ENCODE assay signal across 8 cellular contexts in the genomic region with DNA sequence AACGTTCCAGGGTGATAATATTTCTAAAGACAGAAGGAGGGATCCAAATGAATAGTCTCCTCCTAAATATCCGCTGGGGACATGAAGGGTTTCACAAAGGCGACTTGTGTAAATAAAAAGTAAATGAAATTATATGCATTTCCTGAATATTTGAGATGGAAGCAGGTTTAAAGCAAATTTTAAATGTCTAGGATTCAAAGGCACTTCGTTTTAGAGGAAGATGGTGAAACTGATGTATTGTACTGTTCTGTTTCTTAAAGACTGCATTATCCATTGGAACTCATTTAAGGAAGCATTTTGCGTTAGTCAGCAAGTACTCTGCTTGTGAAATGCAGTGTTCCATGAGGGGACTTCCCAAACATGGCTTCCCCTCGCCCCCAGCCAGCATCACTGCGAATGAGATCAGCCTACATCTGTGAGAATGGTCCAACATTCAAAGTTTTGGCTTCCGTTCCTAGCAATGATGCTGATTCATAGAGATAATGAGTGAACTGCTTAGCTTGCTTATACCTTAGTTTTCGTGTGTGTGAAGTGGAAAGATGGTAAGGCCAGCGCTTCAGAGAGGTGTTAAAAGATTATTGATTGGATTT. TPM values are rescaled to one million over a fixed set of nuclear protein-coding genes. Genes with fewer than 3 reads are reported as not detected.
DNase-seq lines count a peak whose midpoint lies in the region; ATAC-seq and FAIRE-seq lines count a peak whose summit lies in the region.

No MANE protein-coding gene starts in this region.

- H3K36me3 ChIP-seq in NT2/D1 (ENCODE audit: insufficient read depth, insufficient read length, low read length) (no peaks in the 10 kb centered on the region), iPS-20b (ENCODE audit: insufficient read depth, low read depth, low read length) (no peaks in the 10 kb centered on the region), small intestine (ENCODE audit: control insufficient read depth in 2 of 2, insufficient read depth in 2 of 2, low read length in 2 of 2) (no peaks in the 10 kb centered on the region)

- H3K9me3 ChIP-seq in NT2/D1 (ENCODE audit: insufficient read depth, low read length) (no peaks in the 10 kb centered on the region), iPS-20b (ENCODE audit: insufficient read depth, low read depth, low read length) (no peaks in the 10 kb centered on the region), small intestine (ENCODE audit: control insufficient read depth, low read depth) (no peaks in the 10 kb centered on the region)

- peak overlapping the region; percentile 79 for H3K4me3 ChIP-seq in NT2/D1 (ENCODE audit: insufficient read length, low read depth)
- peak overlapping the region; percentile 88 for H3K4me3 ChIP-seq in iPS-20b (ENCODE audit: low read length)
- H3K4me3 ChIP-seq in small intestine (ENCODE audit: low read depth in 1 of 2, low read length in 2 of 2) = no peak overlapping the region

- peak; percentile 7 for DNase-seq in stimulated activated naive CD4-positive, alpha-beta T cell treated with Interleukin-2 at 50 U/mL for 16 hours (lab: John Stamatoyannopoulos, UW)
- DNase-seq in stimulated activated naive CD4-positive, alpha-beta T cell (lab: John Stamatoyannopoulos, UW) = no peak
- DNase-seq in NT2/D1 (ENCODE audit: low read depth, low spot score) (no peak), 8988T (no peak), small intestine (no peak)

- no peak for FAIRE-seq in small intestine (lab: Jason Lieb, UNC)

- ATAC-seq in GM21515 (IDR thresholded peaks at IDR 0.05; ENCODE audit: unreplicated experiment) = no peak
- ATAC-seq in GM21423 (IDR thresholded peaks at IDR 0.05; ENCODE audit: unreplicated experiment) = no peak

- H3K4me1 ChIP-seq in NT2/D1 (ENCODE audit: insufficient read depth, insufficient read length) (no peaks in the 10 kb centered on the region), iPS-20b (ENCODE audit: insufficient read depth, low read length) (no peaks in the 10 kb centered on the region), small intestine (ENCODE audit: control insufficient read depth in 2 of 2, insufficient read depth in 1 of 2, low read depth in 1 of 2, low read length in 1 of 2) (peaks cover 4 to 5% of the 10 kb centered on the region in 2 donors)

- H3K27ac ChIP-seq in iPS-20b (ENCODE audit: low read length) (no peak overlapping the region), small intestine (ENCODE audit: low read depth in 1 of 2, low read length in 1 of 2) (no peak overlapping the region)

- H3K27me3 ChIP-seq in NT2/D1 (ENCODE audit: insufficient read depth, insufficient read length) = no peaks in the 10 kb centered on the region
- no peaks in the 10 kb centered on the region for H3K27me3 ChIP-seq in iPS-20b (ENCODE audit: insufficient read depth, low read length)
- H3K27me3 ChIP-seq in small intestine (ENCODE audit: control insufficient read depth in 2 of 2, insufficient read depth in 2 of 2, low read length in 2 of 2) = no peaks in the 10 kb centered on the region

- 48 to 62% (median 57%) methylated on average over 10 of the region's 10 CpGs for WGBS in small intestine, 3 donors

- H3K9ac ChIP-seq in NT2/D1 (ENCODE audit: insufficient read length, low read depth) (peak overlapping the region; percentile 76), iPS-20b (ENCODE audit: low read depth, low read length) (peak overlapping the region; percentile 90)

RNA-seq across cellular contexts. Expression of a gene that starts 1.5 kb away (rescaled TPM):
- under 1 TPM in 2 of 3 donors, not detected in 1; 0.27 to 0.58 TPM for polyA plus RNA-seq in small intestine

Comparison
In these comparisons a context has a peak if more than half of its experiments do, and no peak if none do; other contexts are left out.
1. H3K4me3 ChIP-seq: peak in NT2/D1 (single experiment) and iPS-20b (single experiment); none in small intestine (0 of 2).